ENCODE assay signal across 26 cellular contexts in genomic region chr7:102268635-102269034, GRCh38.
"Had no signal": no experiment of that assay in that cellular context is flagged by ENCODE, and none has a peak within 500 bp of the region (broad histone marks: within the 10 kb centered on the region; RNA-seq: fewer than 3 reads in every experiment).

No MANE protein-coding gene starts in this region.

- H3K27me3 ChIP-seq: brain microvascular endothelial cell, dorsolateral prefrontal cortex had no signal

- H3K36me3 ChIP-seq: brain microvascular endothelial cell had no signal

- H3K9me3 Mint-ChIP-seq: activated CD4-positive, alpha-beta memory T cell treated with anti-CD3 and anti-CD28 coated beads, Interleukin-2, amount 10 ng/mL, durations not matched to agents 7 days and 5 days; activated CD4-positive, alpha-beta T cell treated with anti-CD3 and anti-CD28 coated beads, Interleukin-2, amount 10 ng/mL, durations not matched to agents 24 days and 14 days; activated naive CD4-positive, alpha-beta T cell treated with anti-CD3 and anti-CD28 coated beads, Interleukin-2, amount 10 ng/mL, durations not matched to agents 7 days and 5 days; activated naive CD4-positive, alpha-beta T cell treated with anti-CD3 and anti-CD28 coated beads, Interleukin-2, amount 50 U/mL, for 72 hours; activated naive CD8-positive, alpha-beta T cell treated with anti-CD3 and anti-CD28 coated beads, Interleukin-2, amount 10 ng/mL, durations not matched to agents 7 days and 5 days; activated T-cell treated with anti-CD3 and anti-CD28 coated beads, Interleukin-2, amount 50 U/mL, for 24 hours; activated T-cell treated with anti-CD3 and anti-CD28 coated beads, Interleukin-2, amount 50 U/mL, for 72 hours; central memory CD8-positive, alpha-beta T cell; dendritic cell treated with granulocyte-macrophage colony-stimulating factor and Interleukin-4, amounts not matched to agents 40 ng/mL and 50 ng/mL, for 4 days; endodermal cell had no signal

- H3K4me1 Mint-ChIP-seq: activated CD4-positive, alpha-beta memory T cell treated with anti-CD3 and anti-CD28 coated beads, Interleukin-2, amount 10 ng/mL, durations not matched to agents 7 days and 5 days; activated naive CD4-positive, alpha-beta T cell treated with anti-CD3 and anti-CD28 coated beads, Interleukin-2, amount 10 ng/mL, durations not matched to agents 7 days and 5 days had no signal

- ATAC-seq: activated CD4-positive, alpha-beta T cell treated with anti-CD3 and anti-CD28 coated beads for 36 hours; activated naive CD4-positive, alpha-beta T cell treated with anti-CD3 and anti-CD28 coated beads, Interleukin-2, amount 50 U/mL, for 72 hours; activated T-cell treated with anti-CD3 and anti-CD28 coated beads, Interleukin-2, amount 50 U/mL, for 72 hours; esophagus mucosa had no signal

- H3K27me3 Mint-ChIP-seq: activated CD4-positive, alpha-beta memory T cell treated with anti-CD3 and anti-CD28 coated beads, Interleukin-2, amount 10 ng/mL, durations not matched to agents 7 days and 5 days; activated CD4-positive, alpha-beta T cell treated with anti-CD3 and anti-CD28 coated beads for 36 hours; activated CD4-positive, alpha-beta T cell treated with anti-CD3 and anti-CD28 coated beads, Interleukin-2, amount 10 ng/mL, durations not matched to agents 24 days and 14 days; activated naive CD8-positive, alpha-beta T cell treated with anti-CD3 and anti-CD28 coated beads, Interleukin-2, amount 10 ng/mL, durations not matched to agents 7 days and 5 days; activated T-cell treated with anti-CD3 and anti-CD28 coated beads, Interleukin-2, amount 50 U/mL, for 24 hours; central memory CD8-positive, alpha-beta T cell; dendritic cell treated with granulocyte-macrophage colony-stimulating factor and Interleukin-4, amounts not matched to agents 40 ng/mL and 50 ng/mL, for 4 days had no signal

- H3K4me3 ChIP-seq: coronary artery, dorsolateral prefrontal cortex had no signal

- DNase-seq: activated CD4-positive, alpha-beta memory T cell treated with anti-CD3 and anti-CD28 coated beads, Interleukin-2, amount 10 ng/mL, durations not matched to agents 7 days and 5 days; activated CD4-positive, alpha-beta T cell treated with anti-CD3 and anti-CD28 coated beads for 36 hours; activated CD4-positive, alpha-beta T cell treated with anti-CD3 and anti-CD28 coated beads, Interleukin-2, amount 10 ng/mL, durations not matched to agents 24 days and 14 days; activated CD4-positive, CD25-positive, alpha-beta regulatory T cell; activated CD4-positive, CD25-positive, alpha-beta regulatory T cell treated with anti-CD3 and anti-CD28 coated beads, Interleukin-2, amount 50 U/mL, for 72 hours; activated CD8-positive, alpha-beta memory T cell treated with anti-CD3 and anti-CD28 coated beads, Interleukin-2, amount 50 U/mL, for 48 hours; activated gamma-delta T cell; activated naive CD4-positive, alpha-beta T cell; activated naive CD4-positive, alpha-beta T cell treated with anti-CD3 and anti-CD28 coated beads, Interleukin-2, amount 10 ng/mL, durations not matched to agents 7 days and 5 days; activated naive CD8-positive, alpha-beta T cell treated with anti-CD3 and anti-CD28 coated beads, Interleukin-2, amount 10 ng/mL, durations not matched to agents 7 days and 5 days; activated T-cell treated with anti-CD3 and anti-CD28 coated beads for 4 hours; activated T-cell treated with anti-CD3 and anti-CD28 coated beads, Interleukin-2, amount 50 U/mL, for 24 hours; activated T-cell treated with anti-CD3 and anti-CD28 coated beads, Interleukin-2, amount 50 U/mL, for 72 hours; brain microvascular endothelial cell; dorsolateral prefrontal cortex; effector memory CD4-positive, alpha-beta T cell; endodermal cell; foreskin fibroblast; head of caudate nucleus; T-helper 1 cell; T-helper 2 cell had no signal

- H3K27ac ChIP-seq: brain microvascular endothelial cell, coronary artery, dorsolateral prefrontal cortex had no signal

- H3K36me3 Mint-ChIP-seq: activated naive CD4-positive, alpha-beta T cell treated with anti-CD3 and anti-CD28 coated beads, Interleukin-2, amount 10 ng/mL, durations not matched to agents 7 days and 5 days; activated naive CD4-positive, alpha-beta T cell treated with anti-CD3 and anti-CD28 coated beads, Interleukin-2, amount 50 U/mL, for 72 hours; activated naive CD8-positive, alpha-beta T cell treated with anti-CD3 and anti-CD28 coated beads, Interleukin-2, amount 10 ng/mL, durations not matched to agents 7 days and 5 days had no signal

- H3K27ac Mint-ChIP-seq: activated CD4-positive, alpha-beta memory T cell treated with anti-CD3 and anti-CD28 coated beads, Interleukin-2, amount 10 ng/mL, durations not matched to agents 7 days and 5 days; activated CD4-positive, alpha-beta T cell treated with anti-CD3 and anti-CD28 coated beads for 36 hours; activated CD4-positive, alpha-beta T cell treated with anti-CD3 and anti-CD28 coated beads, Interleukin-2, amount 10 ng/mL, durations not matched to agents 24 days and 14 days; activated naive CD4-positive, alpha-beta T cell treated with anti-CD3 and anti-CD28 coated beads, Interleukin-2, amount 10 ng/mL, durations not matched to agents 7 days and 5 days; activated naive CD4-positive, alpha-beta T cell treated with anti-CD3 and anti-CD28 coated beads, Interleukin-2, amount 50 U/mL, for 72 hours; activated naive CD8-positive, alpha-beta T cell treated with anti-CD3 and anti-CD28 coated beads, Interleukin-2, amount 10 ng/mL, durations not matched to agents 7 days and 5 days; activated T-cell treated with anti-CD3 and anti-CD28 coated beads, Interleukin-2, amount 50 U/mL, for 24 hours; activated T-cell treated with anti-CD3 and anti-CD28 coated beads, Interleukin-2, amount 50 U/mL, for 72 hours; dendritic cell treated with granulocyte-macrophage colony-stimulating factor and Interleukin-4, amounts not matched to agents 40 ng/mL and 50 ng/mL, for 4 days; endodermal cell had no signal

- H3K4me3 Mint-ChIP-seq: activated CD4-positive, alpha-beta memory T cell treated with anti-CD3 and anti-CD28 coated beads, Interleukin-2, amount 10 ng/mL, durations not matched to agents 7 days and 5 days; activated CD4-positive, alpha-beta T cell treated with anti-CD3 and anti-CD28 coated beads for 36 hours; activated CD4-positive, alpha-beta T cell treated with anti-CD3 and anti-CD28 coated beads, Interleukin-2, amount 10 ng/mL, durations not matched to agents 24 days and 14 days; activated naive CD4-positive, alpha-beta T cell treated with anti-CD3 and anti-CD28 coated beads, Interleukin-2, amount 10 ng/mL, durations not matched to agents 7 days and 5 days; activated naive CD8-positive, alpha-beta T cell treated with anti-CD3 and anti-CD28 coated beads, Interleukin-2, amount 10 ng/mL, durations not matched to agents 7 days and 5 days; activated T-cell treated with anti-CD3 and anti-CD28 coated beads, Interleukin-2, amount 50 U/mL, for 24 hours; activated T-cell treated with anti-CD3 and anti-CD28 coated beads, Interleukin-2, amount 50 U/mL, for 72 hours; central memory CD8-positive, alpha-beta T cell; dendritic cell treated with granulocyte-macrophage colony-stimulating factor and Interleukin-4, amounts not matched to agents 40 ng/mL and 50 ng/mL, for 4 days; endodermal cell had no signal
